Comparison of ENCODE assay signal across 1 cellular context in the genomic region with DNA sequence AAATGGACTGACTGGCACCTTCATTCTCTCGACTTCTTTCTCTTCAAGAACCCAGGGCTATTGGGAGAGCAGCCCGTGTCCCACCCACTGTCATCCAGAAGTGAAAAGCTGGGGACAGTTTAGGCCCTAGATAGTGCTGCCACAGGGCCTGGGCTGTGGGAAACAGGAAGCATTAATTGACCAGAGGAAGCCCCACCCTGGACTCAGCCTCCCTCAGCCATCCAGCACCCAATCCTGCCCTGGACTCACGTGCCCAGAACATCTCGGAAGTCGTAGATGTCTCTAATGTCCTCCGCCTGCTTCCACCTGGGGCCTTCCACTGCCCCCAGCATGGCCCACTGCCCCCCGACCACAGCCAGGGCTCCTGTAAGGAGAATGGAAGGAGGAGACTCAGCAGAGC.
TF ChIP-seq lines count a peak whose summit lies in the region.

No MANE protein-coding gene starts in this region.

TF ChIP-seq in IMR-90, 13 proteins besides CTCF, POLR2A, EP300 and RAD21:
- TF ChIP-seq NFE2L2 (IDR thresholded peaks at IDR 0.05; ENCODE audit: low read depth, low read length) (no peak), CHD1 (IDR thresholded peaks at IDR 0.05; ENCODE audit: low read depth, low read length) (no peak), MXI1 (IDR thresholded peaks at IDR 0.05; ENCODE audit: borderline replicate concordance, low read depth, low read length) (no peak), RFX5 (IDR thresholded peaks at IDR 0.05; ENCODE audit: low read depth, low read length) (no peak), SMC3 (IDR thresholded peaks at IDR 0.05; ENCODE audit: low read depth, low read length) (no peak), CEBPB (IDR thresholded peaks at IDR 0.05; ENCODE audit: low read depth, low read length) (no peak), RCOR1 (IDR thresholded peaks at IDR 0.05; ENCODE audit: insufficient replicate concordance, low read length) (no peak), MAFK (IDR thresholded peaks at IDR 0.05; ENCODE audit: low read depth, low read length) (no peak), MAZ (IDR thresholded peaks at IDR 0.05; ENCODE audit: borderline replicate concordance, low read depth, low read length) (no peak), FOS (IDR thresholded peaks at IDR 0.05; ENCODE audit: low read depth, low read length) (no peak), BHLHE40 (IDR thresholded peaks at IDR 0.05; ENCODE audit: low read depth, low read length) (no peak)
- TF ChIP-seq, protein P1, sequence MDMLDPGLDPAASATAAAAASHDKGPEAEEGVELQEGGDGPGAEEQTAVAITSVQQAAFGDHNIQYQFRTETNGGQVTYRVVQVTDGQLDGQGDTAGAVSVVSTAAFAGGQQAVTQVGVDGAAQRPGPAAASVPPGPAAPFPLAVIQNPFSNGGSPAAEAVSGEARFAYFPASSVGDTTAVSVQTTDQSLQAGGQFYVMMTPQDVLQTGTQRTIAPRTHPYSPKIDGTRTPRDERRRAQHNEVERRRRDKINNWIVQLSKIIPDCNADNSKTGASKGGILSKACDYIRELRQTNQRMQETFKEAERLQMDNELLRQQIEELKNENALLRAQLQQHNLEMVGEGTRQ (IDR thresholded peaks at IDR 0.05; ENCODE audit: low read depth, low read length), result no peak
- TF ChIP-seq, protein P2, sequence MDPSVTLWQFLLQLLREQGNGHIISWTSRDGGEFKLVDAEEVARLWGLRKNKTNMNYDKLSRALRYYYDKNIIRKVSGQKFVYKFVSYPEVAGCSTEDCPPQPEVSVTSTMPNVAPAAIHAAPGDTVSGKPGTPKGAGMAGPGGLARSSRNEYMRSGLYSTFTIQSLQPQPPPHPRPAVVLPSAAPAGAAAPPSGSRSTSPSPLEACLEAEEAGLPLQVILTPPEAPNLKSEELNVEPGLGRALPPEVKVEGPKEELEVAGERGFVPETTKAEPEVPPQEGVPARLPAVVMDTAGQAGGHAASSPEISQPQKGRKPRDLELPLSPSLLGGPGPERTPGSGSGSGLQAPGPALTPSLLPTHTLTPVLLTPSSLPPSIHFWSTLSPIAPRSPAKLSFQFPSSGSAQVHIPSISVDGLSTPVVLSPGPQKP (IDR thresholded peaks at IDR 0.05; ENCODE audit: borderline replicate concordance, low read depth, low read length), result no peak
TF ChIP-seq in IMR-90: peak in this region for 0.
